1 cellular context compared by ENCODE assay signal in genomic region chr6:40968620-40969145, GRCh38.
TF ChIP-seq lines count a peak whose summit lies in the region.

No MANE protein-coding gene starts in this region.

TF ChIP-seq in K562, 482 proteins besides CTCF, POLR2A, EP300 and RAD21 (continued from another document):
- TF ChIP-seq E2F5 (CRISPR knock-in tag; IDR thresholded peaks at IDR 0.05) (no peak), ZNF224 (CRISPR knock-in tag; IDR thresholded peaks at IDR 0.05) (no peak), FOXJ3 (CRISPR knock-in tag; IDR thresholded peaks at IDR 0.05) (no peak), TCF3 (CRISPR knock-in tag; IDR thresholded peaks at IDR 0.05) (no peak), CEBPB (tag; IDR thresholded peaks at IDR 0.05) (0 out of 2 replicates have a peak, but pooled peaks have one; percentile 9), ZNF511 (CRISPR knock-in tag; IDR thresholded peaks at IDR 0.05) (no peak), THAP12 (CRISPR knock-in tag; IDR thresholded peaks at IDR 0.05) (no peak), ATF3 (IDR thresholded peaks at IDR 0.05) (peak; percentile 41; the same call in 1 of the 2 replicates), ATF3 (CRISPR knock-in tag; conservative IDR thresholded peaks at IDR 0.05) (no peak), CEBPG (CRISPR knock-in tag; IDR thresholded peaks at IDR 0.05) (no peak), CEBPG (tag; conservative IDR thresholded peaks at IDR 0.05 in 1 of 2, IDR thresholded peaks at IDR 0.05 in 1 of 2) (peak; percentile 46 to 74; a peak in 3 of 4 replicates), ZBTB43 (CRISPR knock-in tag; IDR thresholded peaks at IDR 0.05) (no peak), ZNF507 (tag; conservative IDR thresholded peaks at IDR 0.05) (no peak), LCOR (CRISPR knock-in tag; IDR thresholded peaks at IDR 0.05) (no peak), ZNF23 (CRISPR knock-in tag; IDR thresholded peaks at IDR 0.05) (no peak), HOMEZ (CRISPR knock-in tag; IDR thresholded peaks at IDR 0.05) (no peak), CAMTA2 (CRISPR knock-in tag; conservative IDR thresholded peaks at IDR 0.05) (no peak), ZNF146 (CRISPR knock-in tag; IDR thresholded peaks at IDR 0.05; ENCODE audit: unreplicated experiment) (no peak), CBX8 (IDR thresholded peaks at IDR 0.05; ENCODE audit: borderline replicate concordance, extremely low read depth, low read depth, low read length, poor library complexity, severe bottlenecking) (no peak), CTCFL (IDR thresholded peaks at IDR 0.05; ENCODE audit: borderline replicate concordance, insufficient read depth, low read depth, low read length, poor library complexity, severe bottlenecking) (no peak), GABPB2 (CRISPR knock-in tag; conservative IDR thresholded peaks at IDR 0.05) (no peak), TRIM24 (IDR thresholded peaks at IDR 0.05) (no peak), GATAD2A (IDR thresholded peaks at IDR 0.05) (no peak), ZNF398 (CRISPR knock-in tag; IDR thresholded peaks at IDR 0.05) (no peak), SMARCB1 (IDR thresholded peaks at IDR 0.05; ENCODE audit: insufficient read length, low read depth) (no peak), RBM25 (IDR thresholded peaks at IDR 0.05; ENCODE audit: low read depth, low read length, severe bottlenecking) (peak; percentile 70)
